In the genomic region with DNA sequence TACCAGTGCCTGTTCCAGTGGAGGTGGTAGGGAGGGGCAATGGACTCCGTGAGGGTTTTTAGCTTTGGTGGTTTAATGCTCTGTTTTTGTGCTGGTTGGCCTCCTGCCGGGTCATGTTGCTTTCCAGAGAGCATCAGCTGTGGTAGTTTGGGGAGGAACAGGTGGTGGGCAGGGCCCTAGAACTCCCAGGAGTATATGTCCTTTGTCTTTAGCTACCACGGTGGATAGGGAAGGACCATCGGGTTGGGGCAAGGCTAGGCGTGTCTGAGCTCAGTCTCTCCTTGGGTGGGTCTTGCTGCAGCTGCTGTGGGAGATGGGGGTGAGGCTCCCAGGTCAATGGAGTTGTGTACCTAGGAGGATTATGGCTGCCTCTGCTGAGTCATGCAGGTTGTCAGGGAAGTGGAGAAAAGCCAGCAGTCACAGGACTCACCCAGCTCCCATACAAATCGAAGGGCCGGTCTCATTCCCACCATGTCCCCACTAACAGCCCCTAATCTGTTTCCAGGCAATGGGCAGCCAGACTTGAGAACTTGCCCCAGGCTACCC, we compare ENCODE assay signal across 23 cellular contexts. TPM values are rescaled to one million over a fixed set of nuclear protein-coding genes. Genes with fewer than 3 reads are reported as not detected.
"Had no signal": no experiment of that assay in that cellular context is flagged by ENCODE, and none has a peak within 500 bp of the region (broad histone marks: within the 10 kb centered on the region; RNA-seq: fewer than 3 reads in every experiment).

No MANE protein-coding gene starts in this region.

- H3K27me3 ChIP-seq: body of pancreas, heart left ventricle, thyroid gland had no signal

- H3K4me1 Mint-ChIP-seq: activated CD4-positive, alpha-beta T cell treated with anti-CD3 and anti-CD28 coated beads, Interleukin-2, amount 10 ng/mL, durations not matched to agents 24 days and 14 days; activated naive CD8-positive, alpha-beta T cell treated with anti-CD3 and anti-CD28 coated beads for 36 hours; central memory CD8-positive, alpha-beta T cell; naive thymus-derived CD4-positive, alpha-beta T cell; stimulated activated naive B cell treated with anti-CD40 and anti-IgM and Interleukin-4, amounts not matched to agents 10 μg/mL and 1 μg/mL and 100 μg/mL, for 72 hours had no signal

- H3K36me3 ChIP-seq: heart left ventricle, thyroid gland had no signal

- H3K36me3 Mint-ChIP-seq: activated naive CD8-positive, alpha-beta T cell treated with anti-CD3 and anti-CD28 coated beads for 36 hours; naive thymus-derived CD4-positive, alpha-beta T cell; stimulated activated naive B cell treated with anti-CD40 and anti-IgM and Interleukin-4, amounts not matched to agents 10 μg/mL and 1 μg/mL and 100 μg/mL, for 72 hours had no signal

- H3K4me1 ChIP-seq: body of pancreas, heart left ventricle, thyroid gland had no signal

- H3K9me3 Mint-ChIP-seq: activated T-helper 1 cell treated with anti-CD3 and anti-CD28 coated beads, Interleukin-12 subunit alpha, Interleukin-12 subunit beta, Interleukin-2, Interleukin-4 antibody, amounts not matched to agents 30 ng/mL and 10 ng/mL and 1 ng/mL, durations not matched to agents 14 hours and 24 hours and 36 hours had no signal

- H3K4me3 ChIP-seq: body of pancreas, coronary artery, heart left ventricle, lung, skin epidermis, thyroid gland had no signal

- H3K4me3 Mint-ChIP-seq: activated CD4-positive, alpha-beta T cell treated with anti-CD3 and anti-CD28 coated beads, Interleukin-2, amount 10 ng/mL, durations not matched to agents 24 days and 14 days; activated naive CD8-positive, alpha-beta T cell treated with anti-CD3 and anti-CD28 coated beads for 36 hours; activated T-helper 1 cell treated with anti-CD3 and anti-CD28 coated beads, Interleukin-12 subunit alpha, Interleukin-12 subunit beta, Interleukin-2, Interleukin-4 antibody, amounts not matched to agents 30 ng/mL and 10 ng/mL and 1 ng/mL, durations not matched to agents 14 hours and 24 hours and 36 hours; central memory CD8-positive, alpha-beta T cell; naive thymus-derived CD4-positive, alpha-beta T cell; stimulated activated naive B cell treated with anti-CD40 and anti-IgM and Interleukin-4, amounts not matched to agents 10 μg/mL and 1 μg/mL and 100 μg/mL, for 72 hours had no signal

- FAIRE-seq: frontal cortex, urothelium cell line had no signal

- ATAC-seq: body of pancreas; heart left ventricle; left colon; naive thymus-derived CD4-positive, alpha-beta T cell; stimulated activated naive B cell treated with anti-CD40 and anti-IgM and Interleukin-4, amounts not matched to agents 10 μg/mL and 1 μg/mL and 100 μg/mL, for 72 hours had no signal

- H3K27ac ChIP-seq: body of pancreas, coronary artery, heart left ventricle, skin epidermis, thyroid gland had no signal

- H3K9me3 ChIP-seq: body of pancreas, thyroid gland had no signal

- DNase-seq: activated CD4-positive, alpha-beta T cell treated with anti-CD3 and anti-CD28 coated beads, Interleukin-2, amount 10 ng/mL, durations not matched to agents 24 days and 14 days; activated CD4-positive, CD25-positive, alpha-beta regulatory T cell; activated CD8-positive, alpha-beta memory T cell treated with anti-CD3 and anti-CD28 coated beads for 24 hours; activated naive CD8-positive, alpha-beta T cell treated with anti-CD3 and anti-CD28 coated beads for 36 hours; amygdala; body of pancreas; heart left ventricle; left colon; naive thymus-derived CD4-positive, alpha-beta T cell; nucleus accumbens; posterior cingulate gyrus; retina; stimulated activated CD4-positive, alpha-beta T cell treated with anti-CD3 and anti-CD28 coated beads, Interleukin-15, amount 100 ng/mL, for 24 hours; stimulated activated CD4-positive, alpha-beta T cell treated with anti-CD3 and anti-CD28 coated beads, Interleukin-4, amount 100 ng/mL, for 1 hour; stimulated activated naive B cell treated with anti-CD40 and anti-IgM and Interleukin-4, amounts not matched to agents 10 μg/mL and 1 μg/mL and 100 μg/mL, for 72 hours; thyroid gland had no signal

- H3K27ac Mint-ChIP-seq: activated CD4-positive, alpha-beta T cell treated with anti-CD3 and anti-CD28 coated beads, Interleukin-2, amount 10 ng/mL, durations not matched to agents 24 days and 14 days; activated naive CD8-positive, alpha-beta T cell treated with anti-CD3 and anti-CD28 coated beads for 36 hours; activated T-helper 1 cell treated with anti-CD3 and anti-CD28 coated beads, Interleukin-12 subunit alpha, Interleukin-12 subunit beta, Interleukin-2, Interleukin-4 antibody, amounts not matched to agents 30 ng/mL and 10 ng/mL and 1 ng/mL, durations not matched to agents 14 hours and 24 hours and 36 hours; naive thymus-derived CD4-positive, alpha-beta T cell; stimulated activated naive B cell treated with anti-CD40 and anti-IgM and Interleukin-4, amounts not matched to agents 10 μg/mL and 1 μg/mL and 100 μg/mL, for 72 hours had no signal

- H3K27me3 Mint-ChIP-seq: activated CD4-positive, alpha-beta T cell treated with anti-CD3 and anti-CD28 coated beads, Interleukin-2, amount 10 ng/mL, durations not matched to agents 24 days and 14 days had no signal

RNA-seq across cellular contexts. Expression of gene MRAP2, which starts 39.0 kb away (rescaled TPM):
- total RNA-seq: activated CD4-positive, alpha-beta T cell treated with anti-CD3 and anti-CD28 coated beads, Interleukin-2, amount 10 ng/mL, durations not matched to agents 24 days and 14 days; activated naive CD8-positive, alpha-beta T cell treated with anti-CD3 and anti-CD28 coated beads for 36 hours; activated T-helper 1 cell treated with anti-CD3 and anti-CD28 coated beads, Interleukin-12 subunit alpha, Interleukin-12 subunit beta, Interleukin-2, Interleukin-4 antibody, amounts not matched to agents 30 ng/mL and 10 ng/mL and 1 ng/mL, durations not matched to agents 14 hours and 24 hours and 36 hours; naive thymus-derived CD4-positive, alpha-beta T cell had no signal
- polyA plus RNA-seq: naive thymus-derived CD4-positive, alpha-beta T cell had no signal
